In genomic region chr16:55913121-55913520, GRCh38 we compare ENCODE assay signal across 9 cellular contexts. TPM values are rescaled to one million over a fixed set of nuclear protein-coding genes. Genes with fewer than 3 reads are reported as not detected.
"Had no signal": no experiment of that assay in that cellular context is flagged by ENCODE, and none has a peak within 500 bp of the region (broad histone marks: within the 10 kb centered on the region; RNA-seq: fewer than 3 reads in every experiment).

No MANE protein-coding gene starts in this region.

RNA-seq across cellular contexts. Expression of gene CES5A, which starts 37.9 kb away (rescaled TPM):
- total RNA-seq: activated B cell treated with CpG ODN at 0.5 μM for 24 hours; activated CD4-positive, alpha-beta memory T cell treated with anti-CD3 and anti-CD28 coated beads for 36 hours; activated naive CD4-positive, alpha-beta T cell treated with anti-CD3 and anti-CD28 coated beads for 36 hours; activated naive CD4-positive, alpha-beta T cell treated with anti-CD3 and anti-CD28 coated beads, Interleukin-2, amount 50 U/mL, for 72 hours; activated T-cell treated with anti-CD3 and anti-CD28 coated beads, Interleukin-2, amount 50 U/mL, for 4 hours; activated T-helper 1 cell treated with anti-CD3 and anti-CD28 coated beads, Interleukin-12 subunit alpha, Interleukin-12 subunit beta, Interleukin-2, Interleukin-4 antibody, amounts not matched to agents 30 ng/mL and 10 ng/mL and 1 ng/mL, durations not matched to agents 14 hours and 24 hours and 36 hours; astrocyte; IMR-90; M059J had no signal
- polyA plus RNA-seq: IMR-90 had no signal
